Comparison of ENCODE assay signal across 31 cellular contexts in genomic region chr18:26417190-26417589, GRCh38.
"Had no signal": no experiment of that assay in that cellular context is flagged by ENCODE, and none has a peak within 500 bp of the region (broad histone marks: within the 10 kb centered on the region; RNA-seq: fewer than 3 reads in every experiment).

No MANE protein-coding gene starts in this region.

- H3K9me3 ChIP-seq: colonic mucosa, esophagus squamous epithelium, gastroesophageal sphincter had no signal

- H3K36me3 ChIP-seq: brain microvascular endothelial cell, colonic mucosa, esophagus squamous epithelium, gastroesophageal sphincter, WERI-Rb-1 had no signal

- H3K4me1 ChIP-seq: colonic mucosa, esophagus squamous epithelium, gastroesophageal sphincter had no signal

- H3K27me3 ChIP-seq: brain microvascular endothelial cell, colonic mucosa, esophagus squamous epithelium, gastroesophageal sphincter had no signal

- H3K4me3 ChIP-seq: colonic mucosa, esophagus squamous epithelium, gastroesophageal sphincter had no signal

- FAIRE-seq: astrocyte, bronchial epithelial cell, endometrium, endothelial cell of umbilical vein had no signal

- DNase-seq: activated B cell treated with CpG ODN at 0.5 μM for 24 hours; activated CD4-positive, alpha-beta T cell treated with anti-CD3 and anti-CD28 coated beads for 48 hours; activated CD4-positive, alpha-beta T cell treated with anti-CD3 and anti-CD28 coated beads, Interleukin-2, amount 50 U/mL, for 1 hour; activated CD4-positive, alpha-beta T cell treated with anti-CD3 and anti-CD28 coated beads, Interleukin-2, amount 50 U/mL, for 48 hours; activated CD8-positive, alpha-beta memory T cell treated with anti-CD3 and anti-CD28 coated beads for 24 hours; activated CD8-positive, alpha-beta T cell treated with anti-CD3 and anti-CD28 coated beads for 36 hours; activated effector memory CD4-positive, alpha-beta T cell treated with Interleukin-2 at 50 U/mL for 16 hours; activated gamma-delta T cell treated with Interleukin-2 at 50 U/mL for 16 hours; activated naive CD4-positive, alpha-beta T cell treated with anti-CD3 and anti-CD28 coated beads, Interleukin-2, amount 50 U/mL, for 16 hours; activated naive CD4-positive, alpha-beta T cell treated with Interleukin-2 at 50 U/mL for 16 hours; activated T-cell treated with anti-CD3 and anti-CD28 coated beads, Interleukin-2, amount 50 U/mL, for 4 hours; amniotic stem cell; anterior cingulate cortex; brain microvascular endothelial cell; caudate nucleus; colonic mucosa; effector CD8-positive, alpha-beta T cell; esophagus squamous epithelium; foreskin melanocyte; T-helper 1 cell; T-helper 17 cell; T1000; WERI-Rb-1 had no signal

- H3K27ac ChIP-seq: brain microvascular endothelial cell, colonic mucosa, epithelial cell of prostate, esophagus squamous epithelium, gastroesophageal sphincter, WERI-Rb-1 had no signal

- ATAC-seq: activated CD4-positive, CD25-positive, alpha-beta regulatory T cell treated with anti-CD3 and anti-CD28 coated beads, Interleukin-2, amount 50 U/mL, for 24 hours; activated CD8-positive, alpha-beta T cell treated with anti-CD3 and anti-CD28 coated beads for 36 hours; activated T-cell treated with anti-CD3 and anti-CD28 coated beads, Interleukin-2, amount 50 U/mL, for 4 hours; activated T-helper 17 cell treated with anti-CD3 and anti-CD28 coated beads, Interleukin-2, amount 50 U/mL, for 72 hours; gastroesophageal sphincter; T-helper 17 cell had no signal
